Comparison of ENCODE assay signal across 12 cellular contexts in genomic region chr6:79737172-79737571, GRCh38.
DNase-seq lines count a peak whose midpoint lies in the region; ATAC-seq and TF ChIP-seq lines count a peak whose summit lies in the region.
"Had no signal": no experiment of that assay in that cellular context is flagged by ENCODE, and none has a peak within 500 bp of the region (broad histone marks: within the 10 kb centered on the region; RNA-seq: fewer than 3 reads in every experiment).

No MANE protein-coding gene starts in this region.

- H3K9me3 Mint-ChIP-seq in endodermal cell, result peaks cover 3% of the 10 kb centered on the region

- H3K27me3 Mint-ChIP-seq in endodermal cell (ENCODE audit: insufficient read depth), result no peaks in the 10 kb centered on the region

- H4K91ac ChIP-seq in neuronal stem cell (ENCODE audit: low read depth, low read length, poor library complexity), result no peak overlapping the region

- H3K27me3 ChIP-seq in endodermal cell (ENCODE audit: control insufficient read depth, insufficient read depth, low read length, poor library complexity, severe bottlenecking) (no peaks in the 10 kb centered on the region), neuronal stem cell (ENCODE audit: control insufficient read depth in 3 of 3, insufficient read depth in 3 of 3, low read depth in 1 of 3, low read length in 3 of 3) (no peaks in the 10 kb centered on the region)
- H3K27me3 ChIP-seq: BLaER1 treated with 17β-estradiol and CSF1 and Interleukin-3, amounts not matched to agents 10 nM and 100 nM had no signal

- no peak overlapping the region for H3K18ac ChIP-seq in neuronal stem cell (ENCODE audit: low read length)

- no peak overlapping the region for H4K8ac ChIP-seq in neuronal stem cell (ENCODE audit: low read depth, low read length)

- no peak overlapping the region for H3K27ac Mint-ChIP-seq in endodermal cell
- H3K27ac Mint-ChIP-seq: activated T-cell treated with anti-CD3 and anti-CD28 coated beads, Interleukin-2, amount 50 U/mL, for 24 hours had no signal

- no peak overlapping the region for H2BK120ac ChIP-seq in neuronal stem cell (ENCODE audit: low read depth, low read length)

- H3K4me3 ChIP-seq in endodermal cell (ENCODE audit: low read length), result no peak overlapping the region
- H3K4me3 ChIP-seq in neuronal stem cell (ENCODE audit: low read length in 2 of 2), result no peak overlapping the region
- H3K4me3 ChIP-seq: BLaER1 treated with 17β-estradiol and CSF1 and Interleukin-3, amounts not matched to agents 10 nM and 100 nM had no signal

- H3K4me1 Mint-ChIP-seq in endodermal cell, result no peaks in the 10 kb centered on the region

- no peak for TF ChIP-seq CTCF in endodermal cell (conservative IDR thresholded peaks at IDR 0.05)

- no peaks in the 10 kb centered on the region for H3K36me3 Mint-ChIP-seq in endodermal cell (ENCODE audit: low read depth)

- H2AK5ac ChIP-seq in neuronal stem cell (ENCODE audit: low read depth, low read length), result no peak overlapping the region

- H2BK5ac ChIP-seq in neuronal stem cell (ENCODE audit: low read length), result no peak overlapping the region

- H3K27ac ChIP-seq in endodermal cell (ENCODE audit: low read depth, low read length) (peak overlapping the region; percentile 17), neuronal stem cell (replicated peaks; ENCODE audit: low read length) (no peak overlapping the region)
- H3K27ac ChIP-seq: BLaER1 treated with 17β-estradiol and CSF1 and Interleukin-3, amounts not matched to agents 10 nM and 100 nM; heart right ventricle had no signal

- H3K23ac ChIP-seq in neuronal stem cell (ENCODE audit: low read depth, low read length, poor library complexity), result no peak overlapping the region

- no peak overlapping the region for H3K14ac ChIP-seq in neuronal stem cell (ENCODE audit: low read length)

- H3K4me3 Mint-ChIP-seq in endodermal cell, result no peak overlapping the region
- H3K4me3 Mint-ChIP-seq: activated T-cell treated with anti-CD3 and anti-CD28 coated beads, Interleukin-2, amount 50 U/mL, for 24 hours had no signal

- H3K4ac ChIP-seq in neuronal stem cell (ENCODE audit: low read length), result no peak overlapping the region

- H3K9ac ChIP-seq in endodermal cell (ENCODE audit: extremely low read depth, low read length, poor library complexity, severe bottlenecking) (no peak overlapping the region), neuronal stem cell (ENCODE audit: low read depth, low read length, poor library complexity) (no peak overlapping the region)
- H3K9ac ChIP-seq: BLaER1 treated with 17β-estradiol and CSF1 and Interleukin-3, amounts not matched to agents 10 nM and 100 nM had no signal

- H2BK15ac ChIP-seq in neuronal stem cell (ENCODE audit: low read length), result no peak overlapping the region

- ATAC-seq in GM21723 (IDR thresholded peaks at IDR 0.05; ENCODE audit: unreplicated experiment) (no peak), GM18870 (IDR thresholded peaks at IDR 0.05; ENCODE audit: unreplicated experiment) (no peak)
- ATAC-seq: heart right ventricle had no signal

- DNase-seq in D341Med (ENCODE audit: low spot score), result peak; percentile 24
- DNase-seq in NCI-H748 treated with DMSO at 0.1 percent for 48 hours (lab: John Stamatoyannopoulos, UW), result peak; percentile 16
- no peak for DNase-seq in endodermal cell
- DNase-seq in neuronal stem cell (ENCODE audit: low spot score), result no peak
- DNase-seq in SIG-M5 (lab: John Stamatoyannopoulos, UW), result no peak
- DNase-seq in GOT3 (lab: John Stamatoyannopoulos, UW), result no peak
- DNase-seq: activated T-cell treated with anti-CD3 and anti-CD28 coated beads, Interleukin-2, amount 50 U/mL, for 24 hours; heart right ventricle; NCI-H1105 had no signal

- no peaks in the 10 kb centered on the region for H3K79me1 ChIP-seq in neuronal stem cell (ENCODE audit: low read depth, low read length)

- 91 to 96% methylated on average over 7 to 8 of the region's 8 CpGs for WGBS in endodermal cell (ENCODE audit: insufficient coverage in 1 of 2, insufficient read length in 1 of 2), 2 experiments
- no CpG with 5 or more reads among the region's 8 CpGs for WGBS in neuronal stem cell (ENCODE audit: extremely low coverage in 2 of 2, insufficient read length in 2 of 2, insufficient replicate concordance in 1 of 2), 2 donors

- H3K36me3 ChIP-seq in endodermal cell (ENCODE audit: control insufficient read depth, insufficient read depth, low read length), result no peaks in the 10 kb centered on the region
- H3K36me3 ChIP-seq in neuronal stem cell (replicated peaks in 1 of 2; ENCODE audit: control insufficient read depth in 2 of 2, insufficient read depth in 2 of 2, low read length in 2 of 2), result no peaks in the 10 kb centered on the region
- H3K36me3 ChIP-seq: BLaER1 treated with 17β-estradiol and CSF1 and Interleukin-3, amounts not matched to agents 10 nM and 100 nM; heart right ventricle had no signal

- H3K9me3 ChIP-seq in endodermal cell (ENCODE audit: control insufficient read depth, low read length) (no peaks in the 10 kb centered on the region), neuronal stem cell (replicated peaks in 1 of 2; ENCODE audit: control insufficient read depth in 2 of 2, insufficient read depth in 1 of 2, low read depth in 1 of 2, low read length in 2 of 2) (peaks cover 0 to 1% of the 10 kb centered on the region in 2 donors)
- H3K9me3 ChIP-seq: BLaER1 treated with 17β-estradiol and CSF1 and Interleukin-3, amounts not matched to agents 10 nM and 100 nM had no signal

- H3K4me2 ChIP-seq in neuronal stem cell (ENCODE audit: insufficient read depth, low read length, poor library complexity, severe bottlenecking), result no peak overlapping the region
- H3K4me2 ChIP-seq: BLaER1 treated with 17β-estradiol and CSF1 and Interleukin-3, amounts not matched to agents 10 nM and 100 nM had no signal

- H3K4me1 ChIP-seq in endodermal cell (ENCODE audit: control insufficient read depth, insufficient read depth, low read length) (no peaks in the 10 kb centered on the region), neuronal stem cell (ENCODE audit: control insufficient read depth in 2 of 2, insufficient read depth in 1 of 2, low read depth in 1 of 2, low read length in 2 of 2) (peaks cover 0 to 8% of the 10 kb centered on the region in 2 donors)
- H3K4me1 ChIP-seq: BLaER1 treated with 17β-estradiol and CSF1 and Interleukin-3, amounts not matched to agents 10 nM and 100 nM had no signal

- H2BK12ac ChIP-seq in neuronal stem cell (ENCODE audit: low read length), result no peak overlapping the region

- H2AFZ ChIP-seq in neuronal stem cell (ENCODE audit: low read length), result peak overlapping the region; percentile 32

Comparison
In these comparisons a context has a peak if more than half of its experiments do, and no peak if none do; other contexts are left out.
1. DNase-seq: peak in D341Med (single experiment) and NCI-H748 treated with DMSO at 0.1 percent for 48 hours (single experiment); none in endodermal cell (single experiment), neuronal stem cell (single experiment), SIG-M5 (single experiment) and GOT3 (single experiment).